Comparison of ENCODE assay signal across 34 cellular contexts in genomic region chr6:65000815-65001214, GRCh38.
"Had no signal": no experiment of that assay in that cellular context is flagged by ENCODE, and none has a peak within 500 bp of the region (broad histone marks: within the 10 kb centered on the region; RNA-seq: fewer than 3 reads in every experiment).

No MANE protein-coding gene starts in this region.

- H3K27me3 ChIP-seq: MG63 had no signal

- H3K36me3 ChIP-seq: MG63 had no signal

- H3K4me3 ChIP-seq: MG63 had no signal

- H3K9me3 ChIP-seq: MG63 had no signal

- DNase-seq: Karpas-422, Kasumi-1, MG63, MM.1S, NCI-H1048, NCI-H1092, NCI-H1092 treated with DMSO at 0.1 percent for 48 hours, NCI-H1105, NCI-H1105 treated with DMSO at 0.1 percent for 48 hours, NCI-H1417, NCI-H1417 treated with DMSO at 0.1 percent for 48 hours, NCI-H1436, NCI-H1436 treated with DMSO at 0.1 percent for 48 hours, NCI-H146, NCI-H1694, NCI-H1694 treated with DMSO at 0.1 percent for 48 hours, NCI-H187, NCI-H187 treated with DMSO at 0.1 percent for 48 hours, NCI-H1930, NCI-H2029, NCI-H2029 treated with DMSO at 0.1 percent for 48 hours, NCI-H2081, NCI-H2081 treated with DMSO at 0.1 percent for 48 hours, NCI-H2107, NCI-H2171, NCI-H2171 treated with DMSO at 0.1 percent for 48 hours, NCI-H2227 treated with DMSO at 0.1 percent for 48 hours, NCI-H226, NCI-H345, NCI-H446, NCI-H446 treated with DMSO at 0.1 percent for 48 hours, NCI-H510A, NCI-H510A treated with DMSO at 0.1 percent for 48 hours, NCI-H524 had no signal
